Comparison of ENCODE assay signal across 10 cellular contexts in the genomic region with DNA sequence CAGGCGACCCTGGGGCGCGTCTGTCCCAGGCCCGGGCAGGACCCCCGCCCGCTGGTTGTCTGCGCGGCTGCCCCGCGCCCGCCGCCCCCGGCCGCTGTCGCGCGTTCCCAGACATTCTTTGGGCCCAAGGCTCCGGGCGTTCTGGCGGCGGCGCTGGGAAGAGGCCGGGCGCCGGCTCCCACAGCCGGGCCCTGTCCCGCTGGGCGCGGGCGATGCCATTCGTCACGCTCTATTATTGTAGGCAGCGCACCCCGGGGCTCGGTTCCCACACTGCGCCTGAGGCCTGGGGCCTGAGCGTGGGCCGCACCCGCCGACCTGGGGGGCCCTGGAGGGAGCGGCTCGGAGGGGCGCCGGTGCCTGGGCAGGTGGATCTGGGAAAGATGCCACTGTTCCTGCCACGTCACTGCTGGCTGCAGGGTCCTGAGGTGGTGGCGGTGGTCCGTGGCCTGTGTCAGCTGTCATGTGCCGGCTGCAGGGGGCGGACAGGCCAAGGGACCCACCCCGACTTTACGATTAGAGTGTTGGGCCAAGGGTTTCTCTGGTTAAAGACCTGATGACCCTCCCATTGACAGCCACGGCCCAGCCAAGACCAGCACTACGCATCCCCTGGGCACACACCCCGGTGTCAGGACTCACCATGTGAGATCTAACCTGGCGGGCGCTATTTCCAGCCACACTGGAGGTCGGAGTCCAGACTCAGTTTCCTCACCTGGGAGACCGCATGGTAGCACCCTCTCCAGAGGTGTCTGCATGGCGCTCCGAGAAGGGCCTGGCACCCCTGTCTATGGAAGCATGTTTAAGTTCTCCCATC. TPM values are rescaled to one million over a fixed set of nuclear protein-coding genes. Genes with fewer than 3 reads are reported as not detected.
DNase-seq lines count a peak whose midpoint lies in the region; ATAC-seq and TF ChIP-seq lines count a peak whose summit lies in the region.
"Had no signal": no experiment of that assay in that cellular context is flagged by ENCODE, and none has a peak within 500 bp of the region (broad histone marks: within the 10 kb centered on the region; RNA-seq: fewer than 3 reads in every experiment).

No MANE protein-coding gene starts in this region.

- in situ Hi-C loops in G401 (cut with HindIII; ENCODE audit: low sequenced_read_pairs), result no loop called here

- TF ChIP-seq CTCF in epithelial cell of esophagus (IDR thresholded peaks at IDR 0.05; ENCODE audit: insufficient read depth, low read depth, low read length, missing control alignments), result no peak
- TF ChIP-seq CTCF in upper lobe of right lung (IDR thresholded peaks at IDR 0.05), result no peak

- H3K36me3 ChIP-seq in upper lobe of right lung, result no peaks in the 10 kb centered on the region
- H3K36me3 ChIP-seq: adrenal gland had no signal

- peaks cover 9% of the 10 kb centered on the region for H3K27me3 ChIP-seq in upper lobe of right lung
- H3K27me3 ChIP-seq: adrenal gland had no signal

- H3K4me3 ChIP-seq in epithelial cell of esophagus (ENCODE audit: low read length), result no peak overlapping the region
- H3K4me3 ChIP-seq in upper lobe of right lung, result peak overlapping the region; percentile 45

- H3K27me3 Mint-ChIP-seq in activated naive CD4-positive, alpha-beta T cell treated with anti-CD3 and anti-CD28 coated beads for 36 hours (ENCODE audit: low read depth), result peaks cover 28% of the 10 kb centered on the region
- H3K27me3 Mint-ChIP-seq in naive B cell, result peaks cover 19 to 41% (median 25%) of the 10 kb centered on the region in 3 donors

- CTCF ChIA-PET in activated naive CD4-positive, alpha-beta T cell treated with anti-CD3 and anti-CD28 coated beads for 36 hours (lab: Charles Lee), result interaction anchor here (0.9 kb wide), 1 partner anchor 109 kb away, joined by 3 read pairs; no protein-coding TSS in a partner anchor

- no peaks in the 10 kb centered on the region for H3K36me3 Mint-ChIP-seq in activated naive CD4-positive, alpha-beta T cell treated with anti-CD3 and anti-CD28 coated beads for 36 hours (ENCODE audit: low read depth)
- peaks cover 5 to 10% of the 10 kb centered on the region in 2 donors for H3K36me3 Mint-ChIP-seq in naive B cell

- peaks cover 5% of the 10 kb centered on the region for H3K9me3 Mint-ChIP-seq in activated naive CD4-positive, alpha-beta T cell treated with anti-CD3 and anti-CD28 coated beads for 36 hours
- H3K9me3 Mint-ChIP-seq in naive B cell, result peaks cover 6 to 21% (median 12%) of the 10 kb centered on the region in 7 donors

- H3K9me3 ChIP-seq in upper lobe of right lung, result no peaks in the 10 kb centered on the region

- intact Hi-C loops in activated naive CD4-positive, alpha-beta T cell treated with anti-CD3 and anti-CD28 coated beads for 36 hours (cut with micrococcal nuclease), result no loop called here
- intact Hi-C loops in upper lobe of right lung (cut with DNase I), result no loop called here

- H3K4me3 Mint-ChIP-seq in activated naive CD4-positive, alpha-beta T cell treated with anti-CD3 and anti-CD28 coated beads for 36 hours, result peak overlapping the region; percentile 29
- H3K4me3 Mint-ChIP-seq in naive B cell, result peak overlapping the region; percentile 43 to 85 (median 56)

- H3K4me1 Mint-ChIP-seq in activated naive CD4-positive, alpha-beta T cell treated with anti-CD3 and anti-CD28 coated beads for 36 hours (ENCODE audit: low read depth), result peaks cover 6% of the 10 kb centered on the region
- peaks cover 9% of the 10 kb centered on the region in 3 donors for H3K4me1 Mint-ChIP-seq in naive B cell

- H3K27ac ChIP-seq in upper lobe of right lung, result peak overlapping the region; percentile 47

- H3K27ac Mint-ChIP-seq in activated naive CD4-positive, alpha-beta T cell treated with anti-CD3 and anti-CD28 coated beads for 36 hours, result no peak overlapping the region
- H3K27ac Mint-ChIP-seq in naive B cell, result peak overlapping the region in 1 of 6 donors; percentile 3
- H3K27ac Mint-ChIP-seq: CD14-positive monocyte had no signal

- no peak for DNase-seq in activated naive CD4-positive, alpha-beta T cell treated with anti-CD3 and anti-CD28 coated beads for 36 hours
- DNase-seq in activated naive CD4-positive, alpha-beta T cell (lab: John Stamatoyannopoulos, UW), result no peak
- peak; percentile 50 for DNase-seq in epithelial cell of esophagus (ENCODE audit: low read depth)
- DNase-seq in naive B cell, result no peak
- peak; percentile 62 for DNase-seq in upper lobe of right lung
- DNase-seq in NCI-H510A treated with DMSO at 0.1 percent for 48 hours (lab: John Stamatoyannopoulos, UW), result no peak
- no peak for DNase-seq in G401 (ENCODE audit: low spot score)
- no peak for DNase-seq in NCI-H1105 treated with DMSO at 0.1 percent for 48 hours (lab: John Stamatoyannopoulos, UW)

- no peaks in the 10 kb centered on the region for H3K4me1 ChIP-seq in upper lobe of right lung

- ATAC-seq in naive B cell (ENCODE audit: low read depth in 2 of 2) (peak in 1 of 2 donors; percentile 7), upper lobe of right lung (peak; percentile 38)

RNA-seq across cellular contexts. Expression of a gene that starts 55.1 kb away (rescaled TPM):
- total RNA-seq in activated naive CD4-positive, alpha-beta T cell treated with anti-CD3 and anti-CD28 coated beads for 36 hours, result 10 to 100 TPM; 30.1 to 33.3 TPM
- polyA plus RNA-seq in naive B cell (ENCODE audit: low read depth in 6 of 6), result 10 to 100 TPM; 19.9 to 63.5 (median 28.7) TPM
- 73.6 TPM for total RNA-seq in upper lobe of right lung
- total RNA-seq in G401 (2014; rRNA removed; shearing (Covaris generic)), result 67.7 and 68.1 TPM in 2 replicates

Comparison
In these comparisons a context has a peak if more than half of its experiments do, and no peak if none do; other contexts are left out.
1. DNase-seq: peak in epithelial cell of esophagus (single experiment) and upper lobe of right lung (single experiment); none in activated naive CD4-positive, alpha-beta T cell treated with anti-CD3 and anti-CD28 coated beads for 36 hours (single experiment), activated naive CD4-positive, alpha-beta T cell (0 of 4), naive B cell (single experiment), NCI-H510A treated with DMSO at 0.1 percent for 48 hours (single experiment), G401 (single experiment) and NCI-H1105 treated with DMSO at 0.1 percent for 48 hours (single experiment).